ENCODE assay signal across 1 cellular context in genomic region chr6:2196079-2196679, GRCh38.
TF ChIP-seq lines count a peak whose summit lies in the region.

No MANE protein-coding gene starts in this region.

TF ChIP-seq in HepG2, 621 proteins besides CTCF, POLR2A, EP300 and RAD21 (continued from another document):
- 0 out of 4 replicates have a peak, but pooled peaks of 1 of the 2 experiments have one; percentile 23 for TF ChIP-seq HMGXB4 (CRISPR knock-in tag; IDR thresholded peaks at IDR 0.05; ENCODE audit: borderline replicate concordance in 1 of 2, low read depth in 1 of 2)
- TF ChIP-seq FOXK1 (CRISPR knock-in tag; IDR thresholded peaks at IDR 0.05; ENCODE audit: borderline replicate concordance, low read depth): peak; percentile 22; the same call in 1 of the 2 replicates
- no peak for TF ChIP-seq ZNF687 (CRISPR knock-in tag; IDR thresholded peaks at IDR 0.05)
- TF ChIP-seq ZSCAN30 (CRISPR knock-in tag; IDR thresholded peaks at IDR 0.05): no peak
- TF ChIP-seq ARID3A (IDR thresholded peaks at IDR 0.05; ENCODE audit: low read depth, low read length): 0 out of 2 replicates have a peak, but pooled peaks have one; percentile 22
- TF ChIP-seq CBX2 (IDR thresholded peaks at IDR 0.05; ENCODE audit: low read depth, low read length): no peak
- TF ChIP-seq CBX2 (CRISPR knock-in tag; IDR thresholded peaks at IDR 0.05; ENCODE audit: low read depth): no peak
- no peak for TF ChIP-seq TCF12 (IDR thresholded peaks at IDR 0.05)
- no peak for TF ChIP-seq TCF12 (CRISPR knock-in tag; IDR thresholded peaks at IDR 0.05)
- TF ChIP-seq MIXL1 (CRISPR knock-in tag; IDR thresholded peaks at IDR 0.05): peak; percentile 32; the same call in 1 of the 2 replicates
- no peak for TF ChIP-seq IRX3 (CRISPR knock-in tag; IDR thresholded peaks at IDR 0.05; ENCODE audit: borderline replicate concordance, low read depth)
- TF ChIP-seq KDM4B (CRISPR knock-in tag; IDR thresholded peaks at IDR 0.05): no peak
- TF ChIP-seq STAG1 (CRISPR knock-in tag; IDR thresholded peaks at IDR 0.05): peak; percentile 71
- no peak for TF ChIP-seq FOXP1 (IDR thresholded peaks at IDR 0.05)
- 0 out of 2 replicates have a peak, but pooled peaks have one; percentile 20 for TF ChIP-seq FOXP1 (CRISPR knock-in tag; IDR thresholded peaks at IDR 0.05)
- TF ChIP-seq GATAD2A (CRISPR knock-in tag; IDR thresholded peaks at IDR 0.05): peak; percentile 13; the same call in 1 of the 2 replicates
- no peak for TF ChIP-seq CENPT (CRISPR knock-in tag; IDR thresholded peaks at IDR 0.05; ENCODE audit: low read depth)
